Comparison of ENCODE assay signal across 8 cellular contexts in the genomic region with DNA sequence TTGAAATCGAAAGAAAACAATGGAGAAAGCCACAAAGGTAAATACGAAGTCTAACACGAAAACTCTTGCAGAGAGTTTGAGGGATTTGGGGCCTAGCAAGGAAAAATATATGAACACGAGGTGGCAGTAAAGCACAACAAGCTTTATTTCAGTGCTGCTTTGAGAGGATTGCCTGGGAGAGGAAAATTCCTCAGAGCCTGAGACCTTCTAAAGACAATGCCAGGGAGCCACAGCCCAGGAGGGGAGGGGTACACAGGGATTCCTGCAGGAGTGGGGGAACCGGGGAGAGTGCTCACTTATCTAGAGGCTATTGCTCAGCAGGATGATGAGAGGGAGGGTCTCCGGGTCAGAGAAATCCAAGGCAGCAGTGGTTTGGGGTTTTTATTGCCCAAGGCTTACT.
DNase-seq lines count a peak whose midpoint lies in the region; ATAC-seq lines count a peak whose summit lies in the region.

No MANE protein-coding gene starts in this region.

- H3K27me3 ChIP-seq in iPS-18a (ENCODE audit: control insufficient read depth, insufficient read depth, low read length) = no peaks in the 10 kb centered on the region

- H3K4me3 ChIP-seq in SK-N-MC (no peak overlapping the region), iPS-18a (ENCODE audit: low read length) (peak overlapping the region; percentile 58)

- no peak overlapping the region for H3K9ac ChIP-seq in SK-N-MC (ENCODE audit: insufficient read length)
- H3K9ac ChIP-seq in iPS-18a (ENCODE audit: low read length) = peak overlapping the region; percentile 69

- intact Hi-C loops in activated T-helper 2 cell treated with anti-CD3 and anti-CD28 coated beads, Interferon-gamma antibody, Interleukin-2, Interleukin-4, amounts not matched to agents 10 μg/mL and 5 μg/mL and 100 μg/mL, durations not matched to agents 14 hours and 24 hours and 36 hours (cut with micrococcal nuclease) = no loop called here

- in situ Hi-C loops in G401 (cut with HindIII; ENCODE audit: low sequenced_read_pairs) = no loop called here

- H3K4me3 Mint-ChIP-seq in activated T-helper 2 cell treated with anti-CD3 and anti-CD28 coated beads, Interferon-gamma antibody, Interleukin-2, Interleukin-4, amounts not matched to agents 10 μg/mL and 5 μg/mL and 100 μg/mL, durations not matched to agents 14 hours and 24 hours and 36 hours (ENCODE audit: low read depth) = no peak overlapping the region

- DNase-seq in G401 (ENCODE audit: low spot score) (peak; percentile 44), M059J (ENCODE audit: low read depth) (peak; percentile 48), SK-N-MC (ENCODE audit: low read depth, low spot score) (peak; percentile 12), OCI-M2 (lab: John Stamatoyannopoulos, UW; ENCODE audit: unreplicated experiment) (no peak), GF-D8 (lab: John Stamatoyannopoulos, UW) (no peak)
- DNase-seq in activated T-helper 2 cell treated with anti-CD3 and anti-CD28 coated beads, Interferon-gamma antibody, Interleukin-2, Interleukin-4, amounts not matched to agents 10 μg/mL and 5 μg/mL and 100 μg/mL, durations not matched to agents 14 hours and 24 hours and 36 hours (ENCODE audit: low spot score) = no peak

- H3K27ac Mint-ChIP-seq in activated T-helper 2 cell treated with anti-CD3 and anti-CD28 coated beads, Interferon-gamma antibody, Interleukin-2, Interleukin-4, amounts not matched to agents 10 μg/mL and 5 μg/mL and 100 μg/mL, durations not matched to agents 14 hours and 24 hours and 36 hours = no peak overlapping the region

- H3K4me1 Mint-ChIP-seq in activated T-helper 2 cell treated with anti-CD3 and anti-CD28 coated beads, Interferon-gamma antibody, Interleukin-2, Interleukin-4, amounts not matched to agents 10 μg/mL and 5 μg/mL and 100 μg/mL, durations not matched to agents 14 hours and 24 hours and 36 hours (ENCODE audit: low read depth) = no peaks in the 10 kb centered on the region

- H3K36me3 ChIP-seq in SK-N-MC (ENCODE audit: insufficient read depth, low read length) = no peaks in the 10 kb centered on the region
- H3K36me3 ChIP-seq in iPS-18a (ENCODE audit: control insufficient read depth, low read depth, low read length) = peaks cover 11% of the 10 kb centered on the region

- H3K9me3 Mint-ChIP-seq in activated T-helper 2 cell treated with anti-CD3 and anti-CD28 coated beads, Interferon-gamma antibody, Interleukin-2, Interleukin-4, amounts not matched to agents 10 μg/mL and 5 μg/mL and 100 μg/mL, durations not matched to agents 14 hours and 24 hours and 36 hours = no peaks in the 10 kb centered on the region

- H3K9me3 ChIP-seq in SK-N-MC (ENCODE audit: low read depth, low read length) (no peaks in the 10 kb centered on the region), iPS-18a (ENCODE audit: control insufficient read depth, low read depth, low read length) (no peaks in the 10 kb centered on the region)

- H3K27ac ChIP-seq in SK-N-MC (no peak overlapping the region), iPS-18a (ENCODE audit: low read length) (peak overlapping the region; percentile 94)

- no peaks in the 10 kb centered on the region for H3K36me3 Mint-ChIP-seq in activated T-helper 2 cell treated with anti-CD3 and anti-CD28 coated beads, Interferon-gamma antibody, Interleukin-2, Interleukin-4, amounts not matched to agents 10 μg/mL and 5 μg/mL and 100 μg/mL, durations not matched to agents 14 hours and 24 hours and 36 hours (ENCODE audit: low read depth)

- H3K27me3 Mint-ChIP-seq in activated T-helper 2 cell treated with anti-CD3 and anti-CD28 coated beads, Interferon-gamma antibody, Interleukin-2, Interleukin-4, amounts not matched to agents 10 μg/mL and 5 μg/mL and 100 μg/mL, durations not matched to agents 14 hours and 24 hours and 36 hours (ENCODE audit: low read depth) = no peaks in the 10 kb centered on the region

- no peak for ATAC-seq in HG02642 (IDR thresholded peaks at IDR 0.05; ENCODE audit: poor library complexity, unreplicated experiment)

- H3K4me1 ChIP-seq in iPS-18a (ENCODE audit: control insufficient read depth, low read depth, low read length) = peaks cover 27% of the 10 kb centered on the region

Comparison
In these comparisons a context has a peak if more than half of its experiments do, and no peak if none do; other contexts are left out.
1. DNase-seq: peak in G401 (single experiment), M059J (single experiment) and SK-N-MC (single experiment); none in OCI-M2 (single experiment), GF-D8 (single experiment) and activated T-helper 2 cell treated with anti-CD3 and anti-CD28 coated beads, Interferon-gamma antibody, Interleukin-2, Interleukin-4, amounts not matched to agents 10 μg/mL and 5 μg/mL and 100 μg/mL, durations not matched to agents 14 hours and 24 hours and 36 hours (single experiment).